14 cellular contexts compared by ENCODE assay signal in genomic region chr2:216685327-216685875, GRCh38. TPM values are rescaled to one million over a fixed set of nuclear protein-coding genes. Genes with fewer than 3 reads are reported as not detected.
"Had no signal": no experiment of that assay in that cellular context is flagged by ENCODE, and none has a peak within 500 bp of the region (broad histone marks: within the 10 kb centered on the region; RNA-seq: fewer than 3 reads in every experiment).

No MANE protein-coding gene starts in this region.

- H3K27me3 Mint-ChIP-seq: type B pancreatic cell had no signal

- H3K36me3 Mint-ChIP-seq: activated CD4-positive, alpha-beta memory T cell treated with anti-CD3 and anti-CD28 coated beads for 36 hours; activated naive CD8-positive, alpha-beta T cell; naive thymus-derived CD4-positive, alpha-beta T cell had no signal

- H3K4me3 Mint-ChIP-seq: activated CD4-positive, alpha-beta memory T cell treated with anti-CD3 and anti-CD28 coated beads for 36 hours; activated naive CD8-positive, alpha-beta T cell; activated T-cell treated with anti-CD3 and anti-CD28 coated beads, Interleukin-2, amount 50 U/mL, for 4 hours; naive thymus-derived CD4-positive, alpha-beta T cell; stimulated activated naive CD8-positive, alpha-beta T cell treated with anti-CD3 and anti-CD28 coated beads, Interleukin-15, amount 100 ng/mL, for 72 hours; type B pancreatic cell had no signal

- ATAC-seq: activated T-cell treated with anti-CD3 and anti-CD28 coated beads, Interleukin-2, amount 50 U/mL, for 4 hours; lower lobe of right lung; naive thymus-derived CD4-positive, alpha-beta T cell; right lobe of liver; stimulated activated naive CD8-positive, alpha-beta T cell treated with anti-CD3 and anti-CD28 coated beads, Interleukin-15, amount 100 ng/mL, for 72 hours had no signal

- DNase-seq: activated CD4-positive, alpha-beta memory T cell treated with anti-CD3 and anti-CD28 coated beads for 36 hours; activated gamma-delta T cell; activated T-cell treated with anti-CD3 and anti-CD28 coated beads, Interleukin-2, amount 50 U/mL, for 4 hours; effector CD4-positive, alpha-beta T cell; lower lobe of right lung; naive thymus-derived CD4-positive, alpha-beta T cell; occipital lobe; stimulated activated CD4-positive, alpha-beta T cell treated with anti-CD3 and anti-CD28 coated beads, Interleukin-4, amount 100 ng/mL, for 24 hours; stimulated activated naive CD8-positive, alpha-beta T cell treated with anti-CD3 and anti-CD28 coated beads, Interleukin-15, amount 100 ng/mL, for 72 hours had no signal

- H3K9me3 Mint-ChIP-seq: activated CD4-positive, alpha-beta memory T cell treated with anti-CD3 and anti-CD28 coated beads for 36 hours; activated T-cell treated with anti-CD3 and anti-CD28 coated beads, Interleukin-2, amount 50 U/mL, for 4 hours; naive thymus-derived CD4-positive, alpha-beta T cell; stimulated activated naive CD8-positive, alpha-beta T cell treated with anti-CD3 and anti-CD28 coated beads, Interleukin-15, amount 100 ng/mL, for 72 hours; type B pancreatic cell had no signal

- H3K27me3 ChIP-seq: right lobe of liver had no signal

- H3K4me1 ChIP-seq: right lobe of liver had no signal

- H3K36me3 ChIP-seq: lower lobe of right lung, right lobe of liver had no signal

- H3K9me3 ChIP-seq: lower lobe of right lung, right lobe of liver had no signal

- H3K4me3 ChIP-seq: lower lobe of right lung, right lobe of liver had no signal

- H3K27ac ChIP-seq: lower lobe of right lung, right lobe of liver had no signal

- H3K27ac Mint-ChIP-seq: activated CD4-positive, alpha-beta memory T cell treated with anti-CD3 and anti-CD28 coated beads for 36 hours; activated naive CD8-positive, alpha-beta T cell; naive thymus-derived CD4-positive, alpha-beta T cell; progenitor cell of endocrine pancreas; stimulated activated naive CD8-positive, alpha-beta T cell treated with anti-CD3 and anti-CD28 coated beads, Interleukin-15, amount 100 ng/mL, for 72 hours; type B pancreatic cell had no signal

RNA-seq across cellular contexts. Expression of gene IGFBP5, which starts 9.9 kb away (rescaled TPM):
- total RNA-seq: activated CD4-positive, alpha-beta memory T cell treated with anti-CD3 and anti-CD28 coated beads for 36 hours; naive thymus-derived CD4-positive, alpha-beta T cell; T-helper 2 cell treated with Interferon-gamma antibody and Interleukin-4, amounts not matched to agents 100 ng/mL and 5 ng/mL, for 36 hours had no signal
- polyA plus RNA-seq: naive thymus-derived CD4-positive, alpha-beta T cell had no signal
